In the genomic region with DNA sequence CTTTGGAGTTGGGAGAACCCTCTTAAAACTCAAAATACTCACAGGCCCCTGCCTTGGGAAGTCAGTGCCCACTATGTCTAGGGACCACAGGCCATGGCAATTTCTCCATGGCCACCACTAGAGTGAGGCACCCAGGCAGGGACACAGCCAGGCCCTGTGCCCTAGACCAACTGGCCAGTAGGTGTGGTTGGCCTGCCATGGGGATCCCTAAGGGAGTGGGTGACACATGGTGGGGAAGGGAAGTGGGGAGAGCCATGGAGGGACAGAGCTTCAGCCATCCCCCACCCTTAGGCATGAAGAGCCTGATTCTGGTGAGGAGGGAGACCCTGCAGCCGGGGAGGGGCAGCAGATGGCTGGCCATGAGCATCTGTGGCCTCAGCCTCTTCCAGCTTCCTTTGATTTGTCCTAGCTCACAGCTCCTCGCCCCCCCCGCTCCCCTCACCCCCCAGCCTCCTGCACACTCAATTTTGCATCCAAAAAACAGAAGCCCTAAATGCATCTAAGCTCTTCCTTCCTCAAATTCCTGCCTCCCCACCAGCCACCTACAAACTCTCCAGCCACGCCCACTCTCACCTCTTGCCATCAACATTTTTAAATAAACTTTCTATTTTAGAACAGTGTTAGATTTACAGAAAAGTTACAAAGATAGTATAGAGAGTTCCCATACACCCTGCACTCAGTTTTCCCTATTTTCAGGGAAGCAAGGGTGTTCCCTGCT, we compare ENCODE assay signal across 9 cellular contexts. TPM values are rescaled to one million over a fixed set of nuclear protein-coding genes. Genes with fewer than 3 reads are reported as not detected.
DNase-seq lines count a peak whose midpoint lies in the region; ATAC-seq and TF ChIP-seq lines count a peak whose summit lies in the region.
"Had no signal": no experiment of that assay in that cellular context is flagged by ENCODE, and none has a peak within 500 bp of the region (broad histone marks: within the 10 kb centered on the region; RNA-seq: fewer than 3 reads in every experiment).

No MANE protein-coding gene starts in this region.

- no peak for ATAC-seq in stimulated activated effector memory CD8-positive, alpha-beta T cell treated with anti-CD3 and anti-CD28 coated beads, Interleukin-12 subunit alpha, Interleukin-12 subunit beta, amount 100 ng/mL, for 72 hours
- ATAC-seq in HG02870 (IDR thresholded peaks at IDR 0.05; ENCODE audit: unreplicated experiment): no peak

- peaks cover 5% of the 10 kb centered on the region for H3K36me3 Mint-ChIP-seq in activated CD4-positive, alpha-beta T cell treated with anti-CD3 and anti-CD28 coated beads, Interleukin-2, amount 10 ng/mL, durations not matched to agents 24 days and 14 days (ENCODE audit: low read depth)
- H3K36me3 Mint-ChIP-seq in brain: peaks cover 15% of the 10 kb centered on the region
- H3K36me3 Mint-ChIP-seq in stimulated activated effector memory CD8-positive, alpha-beta T cell treated with anti-CD3 and anti-CD28 coated beads, Interleukin-12 subunit alpha, Interleukin-12 subunit beta, amount 100 ng/mL, for 72 hours: peaks cover 25% of the 10 kb centered on the region

- peak overlapping the region; percentile 11 for H3K27ac Mint-ChIP-seq in activated CD4-positive, alpha-beta T cell treated with anti-CD3 and anti-CD28 coated beads, Interleukin-2, amount 10 ng/mL, durations not matched to agents 24 days and 14 days
- H3K27ac Mint-ChIP-seq in brain: peak overlapping the region; percentile 32 to 96 (median 93)
- peak overlapping the region; percentile 93 for H3K27ac Mint-ChIP-seq in stimulated activated effector memory CD8-positive, alpha-beta T cell treated with anti-CD3 and anti-CD28 coated beads, Interleukin-12 subunit alpha, Interleukin-12 subunit beta, amount 100 ng/mL, for 72 hours

- intact Hi-C loops in activated CD4-positive, alpha-beta T cell treated with anti-CD3 and anti-CD28 coated beads, Interleukin-2, amount 10 ng/mL, durations not matched to agents 24 days and 14 days (cut with micrococcal nuclease): no loop called here

- H3K4me1 Mint-ChIP-seq in activated CD4-positive, alpha-beta T cell treated with anti-CD3 and anti-CD28 coated beads, Interleukin-2, amount 10 ng/mL, durations not matched to agents 24 days and 14 days: peaks cover 43% of the 10 kb centered on the region
- H3K4me1 Mint-ChIP-seq in brain: peaks cover 69% of the 10 kb centered on the region
- H3K4me1 Mint-ChIP-seq in stimulated activated effector memory CD8-positive, alpha-beta T cell treated with anti-CD3 and anti-CD28 coated beads, Interleukin-12 subunit alpha, Interleukin-12 subunit beta, amount 100 ng/mL, for 72 hours: peaks cover 75% of the 10 kb centered on the region

- H3K4me3 Mint-ChIP-seq in activated CD4-positive, alpha-beta T cell treated with anti-CD3 and anti-CD28 coated beads, Interleukin-2, amount 10 ng/mL, durations not matched to agents 24 days and 14 days: peak overlapping the region; percentile 85
- H3K4me3 Mint-ChIP-seq in brain: peak overlapping the region; percentile 78 to 89 (median 82)
- H3K4me3 Mint-ChIP-seq in stimulated activated effector memory CD8-positive, alpha-beta T cell treated with anti-CD3 and anti-CD28 coated beads, Interleukin-12 subunit alpha, Interleukin-12 subunit beta, amount 100 ng/mL, for 72 hours: peak overlapping the region; percentile 79

- no peaks in the 10 kb centered on the region for H3K9me3 Mint-ChIP-seq in activated CD4-positive, alpha-beta T cell treated with anti-CD3 and anti-CD28 coated beads, Interleukin-2, amount 10 ng/mL, durations not matched to agents 24 days and 14 days
- H3K9me3 Mint-ChIP-seq in brain: no peaks in the 10 kb centered on the region
- H3K9me3 Mint-ChIP-seq in stimulated activated effector memory CD8-positive, alpha-beta T cell treated with anti-CD3 and anti-CD28 coated beads, Interleukin-12 subunit alpha, Interleukin-12 subunit beta, amount 100 ng/mL, for 72 hours: no peaks in the 10 kb centered on the region

- TF ChIP-seq CTCF in brain (conservative IDR thresholded peaks at IDR 0.05): no peak

- H3K27me3 Mint-ChIP-seq in activated CD4-positive, alpha-beta T cell treated with anti-CD3 and anti-CD28 coated beads, Interleukin-2, amount 10 ng/mL, durations not matched to agents 24 days and 14 days: peaks cover 8% of the 10 kb centered on the region
- H3K27me3 Mint-ChIP-seq in brain: peaks cover 3% of the 10 kb centered on the region

- no peak for DNase-seq in activated CD4-positive, alpha-beta T cell treated with anti-CD3 and anti-CD28 coated beads, Interleukin-2, amount 10 ng/mL, durations not matched to agents 24 days and 14 days
- DNase-seq in activated CD4-positive, alpha-beta T cell treated with anti-CD3 and anti-CD28 coated beads for 4 hours: no peak
- DNase-seq in stimulated activated effector memory CD8-positive, alpha-beta T cell treated with anti-CD3 and anti-CD28 coated beads, Interleukin-12 subunit alpha, Interleukin-12 subunit beta, amount 100 ng/mL, for 72 hours (ENCODE audit: low spot score in 2 of 2): no peak
- DNase-seq in foreskin melanocyte: no peak
- DNase-seq: activated CD8-positive, alpha-beta memory T cell treated with anti-CD3 and anti-CD28 coated beads, Interleukin-2, amount 50 U/mL, for 4 hours; stimulated activated naive CD4-positive, alpha-beta T cell had no signal

RNA-seq across cellular contexts. Expression of a gene that starts 1.6 kb away (rescaled TPM):
- total RNA-seq in activated CD4-positive, alpha-beta T cell treated with anti-CD3 and anti-CD28 coated beads, Interleukin-2, amount 10 ng/mL, durations not matched to agents 24 days and 14 days: 22.0 and 23.5 TPM in 2 replicates
- polyA plus RNA-seq in brain (ENCODE audit: insufficient read depth, low read depth, low replicate concordance): 275 TPM

RNA-seq across cellular contexts. Expression of a gene that starts 22.4 kb away (rescaled TPM):
- total RNA-seq in activated CD4-positive, alpha-beta T cell treated with anti-CD3 and anti-CD28 coated beads, Interleukin-2, amount 10 ng/mL, durations not matched to agents 24 days and 14 days: 64.9 and 65.3 TPM in 2 replicates
- polyA plus RNA-seq in brain (ENCODE audit: insufficient read depth, low read depth, low replicate concordance): 20.1 TPM

RNA-seq across cellular contexts. Expression of a gene that starts 28.4 kb away (rescaled TPM):
- total RNA-seq in activated CD4-positive, alpha-beta T cell treated with anti-CD3 and anti-CD28 coated beads, Interleukin-2, amount 10 ng/mL, durations not matched to agents 24 days and 14 days: 13.6 TPM in 2 replicates
- polyA plus RNA-seq in brain (ENCODE audit: insufficient read depth, low read depth, low replicate concordance): 10.9 TPM

RNA-seq across cellular contexts. Expression of a gene that starts 34.6 kb away (rescaled TPM):
- total RNA-seq in activated CD4-positive, alpha-beta T cell treated with anti-CD3 and anti-CD28 coated beads, Interleukin-2, amount 10 ng/mL, durations not matched to agents 24 days and 14 days: 4.5 and 5.2 TPM in 2 replicates
- polyA plus RNA-seq in brain (ENCODE audit: insufficient read depth, low read depth, low replicate concordance): 1.8 TPM
- total RNA-seq: RPMI7951 had no signal

RNA-seq across cellular contexts. Expression of a gene that starts 41.8 kb away (rescaled TPM):
- total RNA-seq in activated CD4-positive, alpha-beta T cell treated with anti-CD3 and anti-CD28 coated beads, Interleukin-2, amount 10 ng/mL, durations not matched to agents 24 days and 14 days: 157 and 172 TPM in 2 replicates
- polyA plus RNA-seq in brain (ENCODE audit: insufficient read depth, low read depth, low replicate concordance): 231 TPM

Comparison
In these comparisons a context has a peak if more than half of its experiments do, and no peak if none do; other contexts are left out.
1. H3K27ac Mint-ChIP-seq: peak in every context shown above with its lines; median percentile 93 in brain; 93 in stimulated activated effector memory CD8-positive, alpha-beta T cell treated with anti-CD3 and anti-CD28 coated beads, Interleukin-12 subunit alpha, Interleukin-12 subunit beta, amount 100 ng/mL, for 72 hours; 11 in activated CD4-positive, alpha-beta T cell treated with anti-CD3 and anti-CD28 coated beads, Interleukin-2, amount 10 ng/mL, durations not matched to agents 24 days and 14 days.